Comparison of ENCODE assay signal across 11 cellular contexts in the genomic region with DNA sequence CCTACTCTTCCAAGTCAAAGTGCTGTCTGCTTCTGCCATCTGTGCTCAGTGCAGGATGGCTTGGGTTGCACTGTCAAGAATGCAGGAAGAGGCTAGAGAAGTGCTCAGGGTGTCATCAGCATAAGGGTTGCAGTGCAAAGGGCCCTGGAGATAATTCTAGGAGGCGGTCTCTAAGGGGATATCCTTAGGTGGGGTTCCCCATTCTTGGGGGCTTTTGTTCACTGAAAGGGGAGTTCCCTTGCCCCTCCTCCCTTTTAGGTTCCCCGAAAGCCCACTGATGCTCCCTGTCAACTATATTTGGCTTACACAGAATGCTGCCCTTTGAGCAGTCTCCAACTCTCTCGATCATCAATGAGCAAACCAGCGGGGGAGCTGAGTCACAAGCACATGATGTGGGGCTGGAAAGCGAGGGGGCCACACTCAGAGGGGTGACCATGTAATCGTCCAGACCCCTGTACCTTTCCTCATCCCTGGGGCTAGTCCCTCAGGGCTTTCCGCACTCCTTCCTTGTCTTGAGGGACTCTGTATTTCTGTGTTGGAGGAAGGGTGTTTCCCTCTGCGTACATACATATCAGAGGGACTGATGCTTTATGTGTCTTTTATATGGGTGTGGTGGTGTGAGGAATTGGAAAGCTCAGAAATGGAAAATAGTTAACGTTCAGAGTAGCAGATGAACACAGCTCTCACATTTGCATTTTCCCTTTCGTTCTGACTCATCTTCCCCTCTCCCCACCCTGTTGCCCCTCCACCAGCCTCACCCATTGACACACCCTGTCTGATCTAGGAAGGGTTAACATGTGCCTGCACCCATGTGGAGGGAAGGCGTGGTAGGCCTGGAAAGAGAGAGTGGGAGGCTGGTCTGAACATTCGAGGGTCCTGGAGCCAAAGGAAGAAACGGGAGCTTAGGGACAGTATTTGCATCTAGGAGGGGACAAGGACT. TPM values are rescaled to one million over a fixed set of nuclear protein-coding genes. Genes with fewer than 3 reads are reported as not detected.
DNase-seq lines count a peak whose midpoint lies in the region; ATAC-seq, FAIRE-seq and TF ChIP-seq lines count a peak whose summit lies in the region.
"Had no signal": no experiment of that assay in that cellular context is flagged by ENCODE, and none has a peak within 500 bp of the region (broad histone marks: within the 10 kb centered on the region; RNA-seq: fewer than 3 reads in every experiment).

No MANE protein-coding gene starts in this region.

- peak overlapping the region; percentile 22 for H3K4me3 Mint-ChIP-seq in CD8-positive, alpha-beta T cell
- H3K4me3 Mint-ChIP-seq in central memory CD8-positive, alpha-beta T cell = peak overlapping the region; percentile 36

- TF ChIP-seq RAD21 in HepG2 (CRISPR knock-in tag; IDR thresholded peaks at IDR 0.05) = no peak

- no peak overlapping the region for H3K4me2 ChIP-seq in HepG2 (ENCODE audit: low read depth, low read length)

- BruUV-seq in HepG2 (replicated peaks; lab: Mats Ljungman, UMichigan) = no TSS peak

- H3K27ac ChIP-seq in CD8-positive, alpha-beta T cell (ENCODE audit: low read depth, low read length) = no peak overlapping the region
- no peak overlapping the region for H3K27ac ChIP-seq in HepG2 (ENCODE audit: extremely low read length, insufficient read depth, low read length)

- H3K4me3 ChIP-seq in CD8-positive, alpha-beta T cell (ENCODE audit: low read depth, low read length) = no peak overlapping the region
- H3K4me3 ChIP-seq in HepG2 (replicated peaks in 1 of 3; ENCODE audit: insufficient read depth in 1 of 3, low read depth in 2 of 3, low read length in 3 of 3) = no peak overlapping the region

- H3K9me3 Mint-ChIP-seq in CD8-positive, alpha-beta T cell = no peaks in the 10 kb centered on the region
- no peaks in the 10 kb centered on the region for H3K9me3 Mint-ChIP-seq in central memory CD8-positive, alpha-beta T cell

- peak overlapping the region; percentile 56 for H3K27ac Mint-ChIP-seq in CD8-positive, alpha-beta T cell
- peak overlapping the region; percentile 47 for H3K27ac Mint-ChIP-seq in central memory CD8-positive, alpha-beta T cell (ENCODE audit: low read depth)

- TF ChIP-seq EP300 in HepG2 (IDR thresholded peaks at IDR 0.05; ENCODE audit: low read depth in 2 of 2, low read length in 2 of 2) (no peak), HepG2 (CRISPR knock-in tag; IDR thresholded peaks at IDR 0.05; ENCODE audit: borderline replicate concordance) (no peak)

- 43% methylated on average over 12 of the region's 13 CpGs for WGBS in HepG2 (ENCODE audit: low lambda C conversion rate)

- H3K27me3 Mint-ChIP-seq in CD8-positive, alpha-beta T cell (ENCODE audit: low read depth) = no peaks in the 10 kb centered on the region
- no peaks in the 10 kb centered on the region for H3K27me3 Mint-ChIP-seq in central memory CD8-positive, alpha-beta T cell

- CTCF ChIA-PET in CD8-positive, alpha-beta T cell (lab: Charles Lee) = interaction anchor here (0.8 to 1.9 kb wide), 3 partner anchors 8 to 17 kb away, joined by 3 to 10 read pairs (median 5); no protein-coding TSS in a partner anchor
- CTCF ChIA-PET in HepG2 (lab: Yijun Ruan, JAX; ENCODE audit: low intra/inter-chr PET ratio, low total read pairs) = no interaction called here

- ATAC-seq in CD8-positive, alpha-beta T cell = no peak
- ATAC-seq in GM19395 (IDR thresholded peaks at IDR 0.05; ENCODE audit: unreplicated experiment) (peak; percentile 43), Right ventricle myocardium superior (ENCODE audit: poor library complexity) (no peak), HepG2 (no peak)
- ATAC-seq in central memory CD8-positive, alpha-beta T cell (replicated peaks; ENCODE audit: extremely low read depth, poor library complexity, severe bottlenecking) = no peak

- no peaks in the 10 kb centered on the region for H3K27me3 ChIP-seq in CD8-positive, alpha-beta T cell (ENCODE audit: insufficient read depth, low read length)
- H3K27me3 ChIP-seq in HepG2 (ENCODE audit: control insufficient read depth in 1 of 2, insufficient read depth in 2 of 2, low read length in 2 of 2) = no peaks in the 10 kb centered on the region; a peak in 1 of 5 replicates

- H3K36me3 ChIP-seq in CD8-positive, alpha-beta T cell (ENCODE audit: insufficient read depth, low read length) = no peaks in the 10 kb centered on the region
- no peaks in the 10 kb centered on the region for H3K36me3 ChIP-seq in HepG2 (replicated peaks in 1 of 2; ENCODE audit: control insufficient read depth in 1 of 2, insufficient read depth in 2 of 2, low read length in 2 of 2)

- FAIRE-seq in HepG2 (lab: Jason Lieb, UNC) = no peak

- POLR2A ChIA-PET in CD8-positive, alpha-beta T cell (lab: Charles Lee) = interaction anchor here (3.0 kb wide), 1 partner anchor 9 kb away, joined by 22 read pairs; no protein-coding TSS in a partner anchor
- POLR2A ChIA-PET in HepG2 (lab: Yijun Ruan, JAX) = interaction anchor here (5.0 kb wide), 1 partner anchor 8 kb away, joined by 23 read pairs; no protein-coding TSS in a partner anchor

- TF ChIP-seq POLR2A in HepG2 (IDR thresholded peaks at IDR 0.05; ENCODE audit: insufficient read depth in 1 of 2, low read depth in 2 of 2, low read length in 2 of 2) = no peak

- no peak overlapping the region for H2AFZ ChIP-seq in HepG2 (ENCODE audit: low read length)

- no peak for TF ChIP-seq CTCF in CD8-positive, alpha-beta T cell (IDR thresholded peaks at IDR 0.05)
- TF ChIP-seq CTCF in HepG2 (CRISPR knock-in tag; IDR thresholded peaks at IDR 0.05) = no peak

- no peaks in the 10 kb centered on the region for H3K79me2 ChIP-seq in HepG2 (ENCODE audit: insufficient read depth, low read length)

- H3K36me3 Mint-ChIP-seq in CD8-positive, alpha-beta T cell = no peaks in the 10 kb centered on the region
- H3K36me3 Mint-ChIP-seq in central memory CD8-positive, alpha-beta T cell (ENCODE audit: insufficient read depth) = peaks cover 7% of the 10 kb centered on the region

- no peak for DNase-seq in CD8-positive, alpha-beta T cell
- DNase-seq in SW480 (ENCODE audit: low spot score) (peak; percentile 36), Right ventricle myocardium superior (no peak), HepG2 (ENCODE audit: low spot score) (no peak), NCI-H128 (lab: John Stamatoyannopoulos, UW; ENCODE audit: unreplicated experiment) (no peak), superior temporal gyrus (ENCODE audit: extremely low spot score) (no peak)
- no peak for DNase-seq in central memory CD8-positive, alpha-beta T cell (ENCODE audit: low spot score in 2 of 2)

- H3K9ac ChIP-seq in HepG2 (ENCODE audit: insufficient read depth, low read depth, low read length) = no peak overlapping the region

- in situ Hi-C loops in HepG2 (cut with HindIII; ENCODE audit: extremely low pct_ligation_motif_present, low pct_unique_long_range_greater_than_20kb) = no loop called here

- H3K4me1 Mint-ChIP-seq in CD8-positive, alpha-beta T cell (ENCODE audit: low read depth) = peaks cover 47% of the 10 kb centered on the region
- H3K4me1 Mint-ChIP-seq in central memory CD8-positive, alpha-beta T cell = peaks cover 47% of the 10 kb centered on the region

- peaks cover 45% of the 10 kb centered on the region for H3K4me1 ChIP-seq in CD8-positive, alpha-beta T cell (ENCODE audit: insufficient read depth, low read length)
- peaks cover 21% of the 10 kb centered on the region for H3K4me1 ChIP-seq in HepG2 (ENCODE audit: insufficient read depth, low read length)

- no peaks in the 10 kb centered on the region for H3K9me3 ChIP-seq in CD8-positive, alpha-beta T cell (ENCODE audit: low read length)
- no peaks in the 10 kb centered on the region for H3K9me3 ChIP-seq in HepG2 (ENCODE audit: low read length)

- H4K20me1 ChIP-seq in HepG2 (ENCODE audit: insufficient read depth, low read length) = no peaks in the 10 kb centered on the region

- intact Hi-C loops in CD8-positive, alpha-beta T cell (cut with DNase I, micrococcal nuclease) = no loop called here
- intact Hi-C loops in Right ventricle myocardium superior (cut with DNase I) = loop anchor here (10.0 kb wide), 2 partner anchors 166 to 224 kb away; a partner anchor contains a TSS
- intact Hi-C loops in HepG2 (cut with micrococcal nuclease; ENCODE audit: unreplicated experiment) = no loop called here

RNA-seq across cellular contexts. Expression of a gene that starts 6.7 kb away (rescaled TPM):
- 1 to 10 TPM; 4.3 to 7.3 TPM for total RNA-seq in CD8-positive, alpha-beta T cell
- not detected for total RNA-seq in Right ventricle myocardium superior
- not detected in 2 replicates for total RNA-seq in HepG2 (2016; rRNA removed; fragmentation: Illumina TruSeq; extraction: Trizol)
- not detected in 2 replicates for total RNA-seq in HepG2 (2016; cell fraction: cytosol; rRNA removed; fragmentation: Illumina TruSeq; extraction: Trizol; ENCODE audit: low read depth)
- total RNA-seq in HepG2 (2016; cell fraction: insoluble cytoplasmic fraction; rRNA removed; fragmentation: Illumina TruSeq; extraction: Trizol) = not detected in 2 replicates
- total RNA-seq in HepG2 (2016; cell fraction: membrane; rRNA removed; fragmentation: Illumina TruSeq; extraction: Trizol) = not detected in 2 replicates
- total RNA-seq in HepG2 (2016; cell fraction: nucleus; rRNA removed; fragmentation: Illumina TruSeq; extraction: Trizol) = not detected in 2 replicates
- not detected in 2 replicates for polyA plus RNA-seq in HepG2 (2011; rRNA removed)
- polyA plus RNA-seq in HepG2 (2011; cell fraction: cytosol; rRNA removed) = not detected in 2 replicates
- not detected in 2 replicates for polyA plus RNA-seq in HepG2 (2011; cell fraction: nucleus; rRNA removed)
- 0.50 TPM in 1 of 2 replicates, not detected in the other for polyA plus RNA-seq in HepG2 (2012)
- polyA plus RNA-seq in HepG2 (2016; cell fraction: cytosol; fragmentation: Illumina TruSeq; extraction: Trizol; ENCODE audit: low read depth) = not detected in 2 replicates
- not detected in 2 replicates for polyA plus RNA-seq in HepG2 (2016; cell fraction: insoluble cytoplasmic fraction; fragmentation: Illumina TruSeq; extraction: Trizol; ENCODE audit: low read depth)
- not detected in 2 replicates for polyA plus RNA-seq in HepG2 (2016; cell fraction: membrane; fragmentation: Illumina TruSeq; extraction: Trizol; ENCODE audit: low read depth)
- not detected in 2 replicates for polyA plus RNA-seq in HepG2 (2016; cell fraction: nucleus; fragmentation: Illumina TruSeq; extraction: Trizol; ENCODE audit: insufficient read depth, low read depth)
- not detected in 2 replicates for polyA minus RNA-seq in HepG2 (2011; rRNA and poly(A)+ RNA removed; ENCODE audit: low replicate concordance)
- not detected in 2 replicates for polyA minus RNA-seq in HepG2 (2011; cell fraction: cytosol; rRNA and poly(A)+ RNA removed)
- polyA minus RNA-seq in HepG2 (2011; cell fraction: nucleus; rRNA and poly(A)+ RNA removed) = not detected in 2 replicates
- total RNA-seq: HT1080, lung microvascular endothelial cell, SK-MEL-5 had no signal

RNA-seq across cellular contexts. Expression of a gene that starts 6.7 kb away (rescaled TPM):
- 10 to 100 TPM; 57.4 to 61.0 TPM for total RNA-seq in CD8-positive, alpha-beta T cell
- total RNA-seq in Right ventricle myocardium superior = 16.3 TPM
- 6.2 TPM in 2 replicates for total RNA-seq in HepG2 (2016; rRNA removed; fragmentation: Illumina TruSeq; extraction: Trizol)
- 2.6 TPM in 2 replicates for total RNA-seq in HepG2 (2016; cell fraction: cytosol; rRNA removed; fragmentation: Illumina TruSeq; extraction: Trizol; ENCODE audit: low read depth)
- 4.4 and 5.3 TPM in 2 replicates for total RNA-seq in HepG2 (2016; cell fraction: insoluble cytoplasmic fraction; rRNA removed; fragmentation: Illumina TruSeq; extraction: Trizol)
- total RNA-seq in HepG2 (2016; cell fraction: membrane; rRNA removed; fragmentation: Illumina TruSeq; extraction: Trizol) = 3.8 and 4.1 TPM in 2 replicates
- 14.7 and 15.4 TPM in 2 replicates for total RNA-seq in HepG2 (2016; cell fraction: nucleus; rRNA removed; fragmentation: Illumina TruSeq; extraction: Trizol)
- 16.9 and 19.2 TPM in 2 replicates for polyA plus RNA-seq in HepG2 (2011; rRNA removed)
- polyA plus RNA-seq in HepG2 (2011; cell fraction: cytosol; rRNA removed) = 9.3 and 10.9 TPM in 2 replicates
- polyA plus RNA-seq in HepG2 (2011; cell fraction: nucleus; rRNA removed) = 113 and 130 TPM in 2 replicates
- 20.4 and 30.9 TPM in 2 replicates for polyA plus RNA-seq in HepG2 (2012)
- 2.5 and 3.0 TPM in 2 replicates for polyA plus RNA-seq in HepG2 (2016; cell fraction: cytosol; fragmentation: Illumina TruSeq; extraction: Trizol; ENCODE audit: low read depth)
- polyA plus RNA-seq in HepG2 (2016; cell fraction: insoluble cytoplasmic fraction; fragmentation: Illumina TruSeq; extraction: Trizol; ENCODE audit: low read depth) = 10.8 and 11.6 TPM in 2 replicates
- 5.5 and 6.5 TPM in 2 replicates for polyA plus RNA-seq in HepG2 (2016; cell fraction: membrane; fragmentation: Illumina TruSeq; extraction: Trizol; ENCODE audit: low read depth)
- polyA plus RNA-seq in HepG2 (2016; cell fraction: nucleus; fragmentation: Illumina TruSeq; extraction: Trizol; ENCODE audit: insufficient read depth, low read depth) = 69.3 and 89.2 TPM in 2 replicates
- polyA minus RNA-seq in HepG2 (2011; rRNA and poly(A)+ RNA removed; ENCODE audit: low replicate concordance) = 11.1 and 11.4 TPM in 2 replicates
- polyA minus RNA-seq in HepG2 (2011; cell fraction: cytosol; rRNA and poly(A)+ RNA removed) = 4.3 and 4.4 TPM in 2 replicates
- polyA minus RNA-seq in HepG2 (2011; cell fraction: nucleus; rRNA and poly(A)+ RNA removed) = 13.3 and 13.6 TPM in 2 replicates

RNA-seq across cellular contexts. Expression of a gene that starts 31.2 kb away (rescaled TPM):
- total RNA-seq in CD8-positive, alpha-beta T cell = 10 to 100 TPM; 31.7 to 38.2 TPM
- total RNA-seq in Right ventricle myocardium superior = 2.9 TPM
- total RNA-seq in HepG2 (2016; rRNA removed; fragmentation: Illumina TruSeq; extraction: Trizol) = 3.4 and 5.4 TPM in 2 replicates
- total RNA-seq in HepG2 (2016; cell fraction: cytosol; rRNA removed; fragmentation: Illumina TruSeq; extraction: Trizol; ENCODE audit: low read depth) = 9.3 and 12.1 TPM in 2 replicates
- total RNA-seq in HepG2 (2016; cell fraction: insoluble cytoplasmic fraction; rRNA removed; fragmentation: Illumina TruSeq; extraction: Trizol) = 3.8 and 6.5 TPM in 2 replicates
- 11.9 and 15.5 TPM in 2 replicates for total RNA-seq in HepG2 (2016; cell fraction: membrane; rRNA removed; fragmentation: Illumina TruSeq; extraction: Trizol)
- total RNA-seq in HepG2 (2016; cell fraction: nucleus; rRNA removed; fragmentation: Illumina TruSeq; extraction: Trizol) = 2.7 and 3.9 TPM in 2 replicates
- 7.4 and 8.9 TPM in 2 replicates for polyA plus RNA-seq in HepG2 (2011; rRNA removed)
- polyA plus RNA-seq in HepG2 (2011; cell fraction: cytosol; rRNA removed) = 6.5 and 8.4 TPM in 2 replicates
- polyA plus RNA-seq in HepG2 (2011; cell fraction: nucleus; rRNA removed) = 22.4 and 23.0 TPM in 2 replicates
- polyA plus RNA-seq in HepG2 (2012) = 2.8 and 4.2 TPM in 2 replicates
- polyA plus RNA-seq in HepG2 (2016; cell fraction: cytosol; fragmentation: Illumina TruSeq; extraction: Trizol; ENCODE audit: low read depth) = 22.3 and 24.5 TPM in 2 replicates
- 6.5 and 10.6 TPM in 2 replicates for polyA plus RNA-seq in HepG2 (2016; cell fraction: insoluble cytoplasmic fraction; fragmentation: Illumina TruSeq; extraction: Trizol; ENCODE audit: low read depth)
- 24.0 and 25.4 TPM in 2 replicates for polyA plus RNA-seq in HepG2 (2016; cell fraction: membrane; fragmentation: Illumina TruSeq; extraction: Trizol; ENCODE audit: low read depth)
- polyA plus RNA-seq in HepG2 (2016; cell fraction: nucleus; fragmentation: Illumina TruSeq; extraction: Trizol; ENCODE audit: insufficient read depth, low read depth) = 11.7 and 17.1 TPM in 2 replicates
- polyA minus RNA-seq in HepG2 (2011; rRNA and poly(A)+ RNA removed; ENCODE audit: low replicate concordance) = 4.9 and 7.7 TPM in 2 replicates
- polyA minus RNA-seq in HepG2 (2011; cell fraction: cytosol; rRNA and poly(A)+ RNA removed) = 1.3 and 3.7 TPM in 2 replicates
- polyA minus RNA-seq in HepG2 (2011; cell fraction: nucleus; rRNA and poly(A)+ RNA removed) = 2.8 and 3.2 TPM in 2 replicates

RNA-seq across cellular contexts. Expression of a gene that starts 34.2 kb away (rescaled TPM):
- 10 to 100 TPM; 65.2 to 69.5 TPM for total RNA-seq in CD8-positive, alpha-beta T cell
- total RNA-seq in Right ventricle myocardium superior (22.6 TPM), HepG2 (2016; rRNA removed; fragmentation: Illumina TruSeq; extraction: Trizol) (4.7 and 7.9 TPM in 2 replicates)
- total RNA-seq in HepG2 (2016; cell fraction: cytosol; rRNA removed; fragmentation: Illumina TruSeq; extraction: Trizol; ENCODE audit: low read depth) = 2.5 and 3.0 TPM in 2 replicates
- total RNA-seq in HepG2 (2016; cell fraction: insoluble cytoplasmic fraction; rRNA removed; fragmentation: Illumina TruSeq; extraction: Trizol) = 3.4 and 7.8 TPM in 2 replicates
- total RNA-seq in HepG2 (2016; cell fraction: membrane; rRNA removed; fragmentation: Illumina TruSeq; extraction: Trizol) = 4.2 and 5.2 TPM in 2 replicates
- total RNA-seq in HepG2 (2016; cell fraction: nucleus; rRNA removed; fragmentation: Illumina TruSeq; extraction: Trizol) = 8.5 and 9.9 TPM in 2 replicates
- polyA plus RNA-seq in HepG2 (2011; rRNA removed) = 14.2 and 15.4 TPM in 2 replicates
- polyA plus RNA-seq in HepG2 (2011; cell fraction: cytosol; rRNA removed) = 6.5 and 9.4 TPM in 2 replicates
- 90.7 and 113 TPM in 2 replicates for polyA plus RNA-seq in HepG2 (2011; cell fraction: nucleus; rRNA removed)
- 8.2 and 8.6 TPM in 2 replicates for polyA plus RNA-seq in HepG2 (2012)
- 3.5 and 5.0 TPM in 2 replicates for polyA plus RNA-seq in HepG2 (2016; cell fraction: cytosol; fragmentation: Illumina TruSeq; extraction: Trizol; ENCODE audit: low read depth)
- polyA plus RNA-seq in HepG2 (2016; cell fraction: insoluble cytoplasmic fraction; fragmentation: Illumina TruSeq; extraction: Trizol; ENCODE audit: low read depth) = 4.8 and 6.9 TPM in 2 replicates
- 5.2 and 5.8 TPM in 2 replicates for polyA plus RNA-seq in HepG2 (2016; cell fraction: membrane; fragmentation: Illumina TruSeq; extraction: Trizol; ENCODE audit: low read depth)
- 36.4 and 41.6 TPM in 2 replicates for polyA plus RNA-seq in HepG2 (2016; cell fraction: nucleus; fragmentation: Illumina TruSeq; extraction: Trizol; ENCODE audit: insufficient read depth, low read depth)
- polyA minus RNA-seq in HepG2 (2011; rRNA and poly(A)+ RNA removed; ENCODE audit: low replicate concordance) = 9.3 and 10.1 TPM in 2 replicates
- polyA minus RNA-seq in HepG2 (2011; cell fraction: cytosol; rRNA and poly(A)+ RNA removed) = 1.6 and 1.9 TPM in 2 replicates
- polyA minus RNA-seq in HepG2 (2011; cell fraction: nucleus; rRNA and poly(A)+ RNA removed) = 17.0 and 19.3 TPM in 2 replicates

RNA-seq across cellular contexts. Expression of a gene that starts 34.4 kb away (rescaled TPM):
- total RNA-seq in CD8-positive, alpha-beta T cell = 10 to 100 TPM in 1 of 2 experiments, 1 to 10 TPM in 1; 9.4 to 11.1 TPM
- total RNA-seq in Right ventricle myocardium superior = 40.7 TPM
- total RNA-seq in HepG2 (2016; rRNA removed; fragmentation: Illumina TruSeq; extraction: Trizol) = 20.0 and 34.2 TPM in 2 replicates
- total RNA-seq in HepG2 (2016; cell fraction: cytosol; rRNA removed; fragmentation: Illumina TruSeq; extraction: Trizol; ENCODE audit: low read depth) = 8.3 and 8.7 TPM in 2 replicates
- 22.6 and 36.6 TPM in 2 replicates for total RNA-seq in HepG2 (2016; cell fraction: insoluble cytoplasmic fraction; rRNA removed; fragmentation: Illumina TruSeq; extraction: Trizol)
- total RNA-seq in HepG2 (2016; cell fraction: membrane; rRNA removed; fragmentation: Illumina TruSeq; extraction: Trizol) = 9.0 and 11.8 TPM in 2 replicates
- 25.9 and 30.1 TPM in 2 replicates for total RNA-seq in HepG2 (2016; cell fraction: nucleus; rRNA removed; fragmentation: Illumina TruSeq; extraction: Trizol)
- polyA plus RNA-seq in HepG2 (2011; rRNA removed) = 16.9 and 22.6 TPM in 2 replicates
- polyA plus RNA-seq in HepG2 (2011; cell fraction: cytosol; rRNA removed) = 13.2 and 17.3 TPM in 2 replicates
- 9.9 and 11.5 TPM in 2 replicates for polyA plus RNA-seq in HepG2 (2011; cell fraction: nucleus; rRNA removed)
- polyA plus RNA-seq in HepG2 (2012) = 16.1 and 18.5 TPM in 2 replicates
- 12.4 and 17.6 TPM in 2 replicates for polyA plus RNA-seq in HepG2 (2016; cell fraction: cytosol; fragmentation: Illumina TruSeq; extraction: Trizol; ENCODE audit: low read depth)
- polyA plus RNA-seq in HepG2 (2016; cell fraction: insoluble cytoplasmic fraction; fragmentation: Illumina TruSeq; extraction: Trizol; ENCODE audit: low read depth) = 30.0 and 36.1 TPM in 2 replicates
- polyA plus RNA-seq in HepG2 (2016; cell fraction: membrane; fragmentation: Illumina TruSeq; extraction: Trizol; ENCODE audit: low read depth) = 12.5 and 13.2 TPM in 2 replicates
- polyA plus RNA-seq in HepG2 (2016; cell fraction: nucleus; fragmentation: Illumina TruSeq; extraction: Trizol; ENCODE audit: insufficient read depth, low read depth) = 55.1 and 70.2 TPM in 2 replicates
- 24.1 and 61.3 TPM in 2 replicates for polyA minus RNA-seq in HepG2 (2011; rRNA and poly(A)+ RNA removed; ENCODE audit: low replicate concordance)
- 4.3 and 4.7 TPM in 2 replicates for polyA minus RNA-seq in HepG2 (2011; cell fraction: cytosol; rRNA and poly(A)+ RNA removed)
- polyA minus RNA-seq in HepG2 (2011; cell fraction: nucleus; rRNA and poly(A)+ RNA removed) = 3.0 and 7.3 TPM in 2 replicates
